In genomic region chr20:347640-348484, GRCh38 we compare ENCODE assay signal across 8 cellular contexts. TPM values are rescaled to one million over a fixed set of nuclear protein-coding genes. Genes with fewer than 3 reads are reported as not detected.
DNase-seq lines count a peak whose midpoint lies in the region; ATAC-seq and TF ChIP-seq lines count a peak whose summit lies in the region.

No MANE protein-coding gene starts in this region.

- peak overlapping the region; percentile 83 for H3K4me3 Mint-ChIP-seq in Calu3 (ENCODE audit: low read depth, unreplicated experiment)
- H3K4me3 Mint-ChIP-seq in effector memory CD8-positive, alpha-beta T cell: peak overlapping the region; percentile 81 to 90

- no TSS peak for BruUV-seq in Calu3 (replicated peaks; lab: Mats Ljungman, UMichigan)

- H3K27ac Mint-ChIP-seq in Calu3 (ENCODE audit: unreplicated experiment): peak overlapping the region; percentile 54
- peak overlapping the region; percentile 72 to 87 for H3K27ac Mint-ChIP-seq in effector memory CD8-positive, alpha-beta T cell

- DNase-seq in Calu3 (peak; percentile 60), GM20000 (ENCODE audit: low spot score) (peak; percentile 98), HPDE6-E6E7 (ENCODE audit: extremely low spot score) (peak; percentile 98), NCI-H82 (lab: John Stamatoyannopoulos, UW) (peak; percentile 99), lung microvascular endothelial cell (ENCODE audit: low read depth in 2 of 2) (peak; percentile 87 to 90)
- DNase-seq in activated CD8-positive, alpha-beta memory T cell treated with anti-CD3 and anti-CD28 coated beads for 24 hours: peak; percentile 87
- peak; percentile 31 to 39 (median 33) for DNase-seq in effector memory CD8-positive, alpha-beta T cell
- DNase-seq in stimulated activated CD8-positive, alpha-beta memory T cell treated with anti-CD3 and anti-CD28 coated beads, Interleukin-4, amount 100 ng/mL, for 24 hours (ENCODE audit: low read depth): peak; percentile 55

- peaks cover 26% of the 10 kb centered on the region for H3K36me3 Mint-ChIP-seq in Calu3 (ENCODE audit: insufficient read depth, unreplicated experiment)
- H3K36me3 Mint-ChIP-seq in effector memory CD8-positive, alpha-beta T cell (ENCODE audit: insufficient read depth): no peaks in the 10 kb centered on the region

- CTCF ChIA-PET in Calu3 (lab: Charles Lee): no interaction called here

- peaks cover 21% of the 10 kb centered on the region for H3K4me1 Mint-ChIP-seq in Calu3 (ENCODE audit: low read depth, unreplicated experiment)
- H3K4me1 Mint-ChIP-seq in effector memory CD8-positive, alpha-beta T cell (ENCODE audit: low read depth in 2 of 2): peaks cover 17 to 23% of the 10 kb centered on the region in 2 donors

- peaks cover 5% of the 10 kb centered on the region for H3K9me3 Mint-ChIP-seq in Calu3 (ENCODE audit: low read depth, unreplicated experiment)
- H3K9me3 Mint-ChIP-seq in effector memory CD8-positive, alpha-beta T cell: no peaks in the 10 kb centered on the region

- no peaks in the 10 kb centered on the region for H3K27me3 Mint-ChIP-seq in Calu3 (ENCODE audit: unreplicated experiment)
- H3K27me3 Mint-ChIP-seq in effector memory CD8-positive, alpha-beta T cell: no peaks in the 10 kb centered on the region

- ATAC-seq in effector memory CD8-positive, alpha-beta T cell (replicated peaks): peak; percentile 83

- intact Hi-C loops in Calu3 (cut with micrococcal nuclease; ENCODE audit: unreplicated experiment): no loop called here

- TF ChIP-seq CTCF in Calu3 (IDR thresholded peaks at IDR 0.05; ENCODE audit: unreplicated experiment): no peak
- TF ChIP-seq CTCF in GM20000 (IDR thresholded peaks at IDR 0.05; ENCODE audit: extremely low read depth, missing control alignments): no peak

RNA-seq across cellular contexts. Expression of gene NRSN2, which starts 1.0 kb away (rescaled TPM):
- total RNA-seq in Calu3 (2022) (0.42 and 0.51 TPM in 2 replicates), lung microvascular endothelial cell (9.7 and 9.8 TPM in 2 replicates)

RNA-seq across cellular contexts. Expression of gene SOX12, which starts 22.5 kb away (rescaled TPM):
- total RNA-seq in Calu3 (2022): 13.6 and 14.5 TPM in 2 replicates
- 2.2 and 2.8 TPM in 2 replicates for total RNA-seq in lung microvascular endothelial cell

RNA-seq across cellular contexts. Expression of gene TRIB3, which starts 32.7 kb away (rescaled TPM):
- total RNA-seq in Calu3 (2022): 47.2 and 53.0 TPM in 2 replicates
- 26.6 and 36.1 TPM in 2 replicates for total RNA-seq in lung microvascular endothelial cell

RNA-seq across cellular contexts. Expression of gene ZCCHC3, which starts 50.5 kb away (rescaled TPM):
- total RNA-seq in Calu3 (2022): 10.9 and 11.1 TPM in 2 replicates
- 12.9 and 19.0 TPM in 2 replicates for total RNA-seq in lung microvascular endothelial cell

RNA-seq across cellular contexts. Expression of gene C20orf96, which starts 57.3 kb away (rescaled TPM):
- total RNA-seq in Calu3 (2022) (7.3 and 8.8 TPM in 2 replicates), lung microvascular endothelial cell (1.4 and 2.4 TPM in 2 replicates)

Comparison
In these comparisons a context has a peak if more than half of its experiments do, and no peak if none do; other contexts are left out.
1. Peak in every context shown above with its lines: DNase-seq and ATAC-seq.
2. DNase-seq: peak in every context shown above with its lines; median percentile 99 in NCI-H82; 98 in GM20000; 98 in HPDE6-E6E7; 88 in lung microvascular endothelial cell; 87 in activated CD8-positive, alpha-beta memory T cell treated with anti-CD3 and anti-CD28 coated beads for 24 hours; 60 in Calu3; 55 in stimulated activated CD8-positive, alpha-beta memory T cell treated with anti-CD3 and anti-CD28 coated beads, Interleukin-4, amount 100 ng/mL, for 24 hours; 33 in effector memory CD8-positive, alpha-beta T cell.